In genomic region chr17:38926290-38927070, GRCh38 we compare ENCODE assay signal across 8 cellular contexts. TPM values are rescaled to one million over a fixed set of nuclear protein-coding genes. Genes with fewer than 3 reads are reported as not detected.
DNase-seq lines count a peak whose midpoint lies in the region; ATAC-seq, FAIRE-seq and TF ChIP-seq lines count a peak whose summit lies in the region.

No MANE protein-coding gene starts in this region.

- DNase-seq in GM19239 (ENCODE audit: insufficient read length, low spot score) (no peak), PC-9 (no peak), DMS53 treated with DMSO at 0.1 percent for 48 hours (lab: John Stamatoyannopoulos, UW; ENCODE audit: unreplicated experiment) (no peak)
- DNase-seq in effector memory CD8-positive, alpha-beta T cell = no peak
- no peak for DNase-seq in stimulated activated naive B cell treated with anti-CD40 and anti-IgM and Interleukin-4, amounts not matched to agents 10 μg/mL and 1 μg/mL and 100 μg/mL, for 72 hours

- no peak overlapping the region for H3K4me3 ChIP-seq in PC-9

- H4K20me1 ChIP-seq in PC-9 (ENCODE audit: insufficient read depth) = peaks cover 3% of the 10 kb centered on the region; the same call in 1 of the 2 replicates

- FAIRE-seq in GM19239 (lab: Jason Lieb, UNC) = peak; percentile 66

- TF ChIP-seq CTCF in PC-9 (conservative IDR thresholded peaks at IDR 0.05) = no peak

- peaks cover 35% of the 10 kb centered on the region for H3F3A ChIP-seq in PC-9 (ENCODE audit: insufficient read depth, low read depth)

- H3K36me3 ChIP-seq in PC-9 (ENCODE audit: low read depth) = no peaks in the 10 kb centered on the region

- H3K27me3 ChIP-seq in PC-9 (ENCODE audit: insufficient read depth, low read depth) = no peaks in the 10 kb centered on the region

- peak overlapping the region; percentile 36 for H3K27ac Mint-ChIP-seq in effector memory CD8-positive, alpha-beta T cell
- no peak overlapping the region for H3K27ac Mint-ChIP-seq in stimulated activated naive B cell treated with anti-CD40 and anti-IgM and Interleukin-4, amounts not matched to agents 10 μg/mL and 1 μg/mL and 100 μg/mL, for 72 hours

- H3K9me3 ChIP-seq in PC-9 (ENCODE audit: insufficient read depth, low read depth) = no peaks in the 10 kb centered on the region

- no TSS peak for BruUV-seq in PC-9 (replicated peaks; lab: Mats Ljungman, UMichigan)

- intact Hi-C loops in PC-9 (cut with micrococcal nuclease; ENCODE audit: unreplicated experiment) = no loop called here

- no peak overlapping the region for H2AFZ ChIP-seq in PC-9

- H3K4me2 ChIP-seq in PC-9 = no peak overlapping the region

- no peaks in the 10 kb centered on the region for H3K4me1 ChIP-seq in PC-9 (replicated peaks; ENCODE audit: insufficient read depth)

- H3K4me1 Mint-ChIP-seq in effector memory CD8-positive, alpha-beta T cell (ENCODE audit: low read depth in 2 of 2) = peaks cover 29 to 30% of the 10 kb centered on the region in 2 donors
- H3K4me1 Mint-ChIP-seq in stimulated activated naive B cell treated with anti-CD40 and anti-IgM and Interleukin-4, amounts not matched to agents 10 μg/mL and 1 μg/mL and 100 μg/mL, for 72 hours = peaks cover 21 to 31% of the 10 kb centered on the region in 2 donors

- H3K27ac ChIP-seq in PC-9 = 0 out of 2 replicates have a peak overlapping the region, but pooled peaks have one; percentile 26

- H3K79me2 ChIP-seq in PC-9 (ENCODE audit: low read depth) = no peaks in the 10 kb centered on the region

- ATAC-seq in effector memory CD8-positive, alpha-beta T cell (replicated peaks) = peak; percentile 62
- ATAC-seq in stimulated activated naive B cell treated with anti-CD40 and anti-IgM and Interleukin-4, amounts not matched to agents 10 μg/mL and 1 μg/mL and 100 μg/mL, for 72 hours (replicated peaks) = peak; percentile 81 to 84
- no peak for ATAC-seq in GM18867 (IDR thresholded peaks at IDR 0.05; ENCODE audit: unreplicated experiment)
- no peak for ATAC-seq in GM21515 (IDR thresholded peaks at IDR 0.05; ENCODE audit: unreplicated experiment)
- ATAC-seq in GM21786 (IDR thresholded peaks at IDR 0.05; ENCODE audit: unreplicated experiment) = no peak

- peaks cover 29% of the 10 kb centered on the region for H3K36me3 Mint-ChIP-seq in effector memory CD8-positive, alpha-beta T cell (ENCODE audit: insufficient read depth)
- peaks cover 3 to 7% of the 10 kb centered on the region in 2 donors for H3K36me3 Mint-ChIP-seq in stimulated activated naive B cell treated with anti-CD40 and anti-IgM and Interleukin-4, amounts not matched to agents 10 μg/mL and 1 μg/mL and 100 μg/mL, for 72 hours

- CTCF ChIA-PET in PC-9 (lab: Charles Lee) = no interaction called here

- peak overlapping the region in 1 of 2 donors; percentile 24 for H3K4me3 Mint-ChIP-seq in effector memory CD8-positive, alpha-beta T cell
- no peak overlapping the region for H3K4me3 Mint-ChIP-seq in stimulated activated naive B cell treated with anti-CD40 and anti-IgM and Interleukin-4, amounts not matched to agents 10 μg/mL and 1 μg/mL and 100 μg/mL, for 72 hours

- H3K27me3 Mint-ChIP-seq in effector memory CD8-positive, alpha-beta T cell = no peaks in the 10 kb centered on the region
- no peaks in the 10 kb centered on the region for H3K27me3 Mint-ChIP-seq in stimulated activated naive B cell treated with anti-CD40 and anti-IgM and Interleukin-4, amounts not matched to agents 10 μg/mL and 1 μg/mL and 100 μg/mL, for 72 hours

- H3K9me3 Mint-ChIP-seq in effector memory CD8-positive, alpha-beta T cell = no peaks in the 10 kb centered on the region
- H3K9me3 Mint-ChIP-seq in stimulated activated naive B cell treated with anti-CD40 and anti-IgM and Interleukin-4, amounts not matched to agents 10 μg/mL and 1 μg/mL and 100 μg/mL, for 72 hours = no peaks in the 10 kb centered on the region

- POLR2A ChIA-PET in PC-9 (lab: Charles Lee; ENCODE audit: unreplicated experiment) = no interaction called here

- H3K9me2 ChIP-seq in PC-9 (ENCODE audit: insufficient read depth) = no peaks in the 10 kb centered on the region

RNA-seq across cellular contexts. Expression of gene FBXO47, which starts 40.7 kb away (rescaled TPM):
- not detected in 2 replicates for total RNA-seq in PC-9 (2021)

RNA-seq across cellular contexts. Expression of gene LASP1, which starts 56.6 kb away (rescaled TPM):
- 220 and 309 TPM in 2 replicates for total RNA-seq in PC-9 (2021)

Comparison
In these comparisons a context has a peak if more than half of its experiments do, and no peak if none do; other contexts are left out.
1. ATAC-seq: peak in effector memory CD8-positive, alpha-beta T cell (single experiment) and stimulated activated naive B cell treated with anti-CD40 and anti-IgM and Interleukin-4, amounts not matched to agents 10 μg/mL and 1 μg/mL and 100 μg/mL, for 72 hours (2 of 2); none in GM18867 (single experiment), GM21515 (single experiment) and GM21786 (single experiment).